21 cellular contexts compared by ENCODE assay signal in the genomic region with DNA sequence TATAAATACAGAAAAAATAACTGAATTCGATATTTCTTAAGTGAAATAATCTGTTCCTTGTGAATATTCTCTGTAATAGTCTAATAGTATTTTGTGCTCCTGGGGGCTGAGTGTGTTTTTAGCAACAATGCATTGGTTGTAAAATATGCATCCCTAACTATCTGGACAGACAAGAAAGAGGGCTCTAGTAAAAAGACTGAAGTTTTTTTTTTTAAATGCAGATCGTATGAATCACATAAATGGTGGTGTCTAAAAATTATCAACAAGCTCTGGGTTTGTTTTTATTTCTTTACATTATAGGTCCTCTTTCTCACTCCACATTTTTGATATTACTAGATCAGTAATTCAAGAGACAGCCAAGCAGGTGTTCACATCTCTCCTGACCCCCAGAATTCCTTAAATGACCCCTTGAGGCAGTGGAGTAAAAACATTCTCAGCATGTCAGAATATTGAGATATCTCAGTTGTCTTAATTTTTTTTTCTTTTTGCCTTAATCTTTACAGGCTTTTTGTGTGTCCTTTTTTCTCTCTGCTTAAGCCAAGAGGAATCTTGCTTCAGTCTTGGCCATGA. TPM values are rescaled to one million over a fixed set of nuclear protein-coding genes. Genes with fewer than 3 reads are reported as not detected.
DNase-seq lines count a peak whose midpoint lies in the region; ATAC-seq and TF ChIP-seq lines count a peak whose summit lies in the region.
"Had no signal": no experiment of that assay in that cellular context is flagged by ENCODE, and none has a peak within 500 bp of the region (broad histone marks: within the 10 kb centered on the region; RNA-seq: fewer than 3 reads in every experiment).

No MANE protein-coding gene starts in this region.

- H3K4me3 ChIP-seq in vagina = no peak overlapping the region
- H3K4me3 ChIP-seq in tibial artery = no peak overlapping the region
- H3K4me3 ChIP-seq in foreskin fibroblast (ENCODE audit: low read depth in 1 of 2, low read length in 2 of 2) = no peak overlapping the region

- H3K27me3 ChIP-seq in vagina = no peaks in the 10 kb centered on the region
- H3K27me3 ChIP-seq in tibial artery = no peaks in the 10 kb centered on the region

- TF ChIP-seq CTCF in VCaP (conservative IDR thresholded peaks at IDR 0.05) = no peak
- no peak for TF ChIP-seq CTCF in vagina (IDR thresholded peaks at IDR 0.05)
- TF ChIP-seq CTCF in tibial artery (IDR thresholded peaks at IDR 0.05) = no peak
- no peak for TF ChIP-seq CTCF in foreskin fibroblast (IDR thresholded peaks at IDR 0.05; ENCODE audit: low read depth, low read length)

- H3K36me3 Mint-ChIP-seq in activated naive CD4-positive, alpha-beta T cell treated with anti-CD3 and anti-CD28 coated beads, Interleukin-2, amount 50 U/mL, for 24 hours = peaks cover 46% of the 10 kb centered on the region
- peaks cover 76% of the 10 kb centered on the region for H3K36me3 Mint-ChIP-seq in activated naive CD4-positive, alpha-beta T cell treated with anti-CD3 and anti-CD28 coated beads for 36 hours (ENCODE audit: low read depth)
- H3K36me3 Mint-ChIP-seq in naive B cell = peaks cover 51 to 60% of the 10 kb centered on the region in 2 donors

- intact Hi-C loops in activated naive CD4-positive, alpha-beta T cell treated with anti-CD3 and anti-CD28 coated beads for 36 hours (cut with micrococcal nuclease) = loop anchor here (2.0 kb wide), 1 partner anchor 15 kb away; no protein-coding TSS in a partner anchor
- intact Hi-C loops in vagina (cut with DNase I) (no loop called here), tibial artery (cut with DNase I; ENCODE audit: low total_unique reads) (no loop called here)

- peaks cover 76% of the 10 kb centered on the region for H3K4me1 Mint-ChIP-seq in activated naive CD4-positive, alpha-beta T cell treated with anti-CD3 and anti-CD28 coated beads, Interleukin-2, amount 50 U/mL, for 24 hours
- H3K4me1 Mint-ChIP-seq in activated naive CD4-positive, alpha-beta T cell treated with anti-CD3 and anti-CD28 coated beads for 36 hours (ENCODE audit: low read depth) = peaks cover 62% of the 10 kb centered on the region
- peaks cover 57 to 89% (median 69%) of the 10 kb centered on the region in 3 donors for H3K4me1 Mint-ChIP-seq in naive B cell

- no peaks in the 10 kb centered on the region for H3K9me3 ChIP-seq in vagina
- H3K9me3 ChIP-seq in tibial artery = no peaks in the 10 kb centered on the region

- peak overlapping the region; percentile 7 for H3K4me3 Mint-ChIP-seq in activated naive CD4-positive, alpha-beta T cell treated with anti-CD3 and anti-CD28 coated beads, Interleukin-2, amount 50 U/mL, for 24 hours
- no peak overlapping the region for H3K4me3 Mint-ChIP-seq in activated naive CD4-positive, alpha-beta T cell treated with anti-CD3 and anti-CD28 coated beads for 36 hours
- H3K4me3 Mint-ChIP-seq in naive B cell = peak overlapping the region in 1 of 8 donors; percentile 55

- DNase-seq in activated naive CD4-positive, alpha-beta T cell treated with anti-CD3 and anti-CD28 coated beads for 36 hours = no peak
- DNase-seq in naive B cell = no peak
- DNase-seq in vagina (ENCODE audit: extremely low spot score in 2 of 2) = no peak
- no peak for DNase-seq in tibial artery
- DNase-seq in foreskin fibroblast = no peak
- DNase-seq in NCI-H146 (lab: John Stamatoyannopoulos, UW) = no peak
- DNase-seq: AML-193; CD4-positive, alpha-beta memory T cell; DMS79 treated with DMSO at 0.1 percent for 48 hours; GF-D8; Kasumi-1; NCI-H1417; NCI-H2029; NCI-H2171 treated with DMSO at 0.1 percent for 48 hours; NCI-H510A; NCI-H82; Right ventricle myocardium superior had no signal

- no peak for TF ChIP-seq POLR2A in vagina (IDR thresholded peaks at IDR 0.05)

- H3K4me1 ChIP-seq in vagina (peaks cover 38% of the 10 kb centered on the region), tibial artery (peaks cover 0 to 32% (median 6%) of the 10 kb centered on the region in 4 donors)

- no peaks in the 10 kb centered on the region for H3K9me3 Mint-ChIP-seq in activated naive CD4-positive, alpha-beta T cell treated with anti-CD3 and anti-CD28 coated beads, Interleukin-2, amount 50 U/mL, for 24 hours
- H3K9me3 Mint-ChIP-seq in activated naive CD4-positive, alpha-beta T cell treated with anti-CD3 and anti-CD28 coated beads for 36 hours = no peaks in the 10 kb centered on the region
- H3K9me3 Mint-ChIP-seq in naive B cell = peaks cover 0 to 13% (median 8%) of the 10 kb centered on the region in 7 donors

- H3K27ac Mint-ChIP-seq in activated naive CD4-positive, alpha-beta T cell treated with anti-CD3 and anti-CD28 coated beads, Interleukin-2, amount 50 U/mL, for 24 hours = no peak overlapping the region
- H3K27ac Mint-ChIP-seq in activated naive CD4-positive, alpha-beta T cell treated with anti-CD3 and anti-CD28 coated beads for 36 hours = no peak overlapping the region
- H3K27ac Mint-ChIP-seq in naive B cell = peak overlapping the region in 5 of 6 donors; percentile 41 to 89 (median 83)

- CTCF ChIA-PET in activated naive CD4-positive, alpha-beta T cell treated with anti-CD3 and anti-CD28 coated beads for 36 hours (lab: Charles Lee) = interaction anchor here (0.7 kb wide), 1 partner anchor 14 kb away, joined by 4 read pairs; no protein-coding TSS in a partner anchor

- H3K36me3 ChIP-seq in vagina = no peaks in the 10 kb centered on the region
- H3K36me3 ChIP-seq in tibial artery = peaks cover 0 to 7% (median 0%) of the 10 kb centered on the region in 3 donors

- ATAC-seq in naive B cell (ENCODE audit: low read depth in 2 of 2) = no peak
- ATAC-seq: HCT116, HepG2 had no signal

- H3K27me3 Mint-ChIP-seq in activated naive CD4-positive, alpha-beta T cell treated with anti-CD3 and anti-CD28 coated beads, Interleukin-2, amount 50 U/mL, for 24 hours = no peaks in the 10 kb centered on the region
- H3K27me3 Mint-ChIP-seq in activated naive CD4-positive, alpha-beta T cell treated with anti-CD3 and anti-CD28 coated beads for 36 hours (ENCODE audit: low read depth) = no peaks in the 10 kb centered on the region
- no peaks in the 10 kb centered on the region for H3K27me3 Mint-ChIP-seq in naive B cell
- H3K27me3 Mint-ChIP-seq: CD4-positive, alpha-beta memory T cell had no signal

- H3K27ac ChIP-seq in VCaP (peak overlapping the region; percentile 26; the same call in 1 of the 2 replicates), vagina (peak overlapping the region; percentile 17), tibial artery (no peak overlapping the region)

RNA-seq across cellular contexts. Expression of a gene that starts 18.2 kb away (rescaled TPM):
- 10 to 100 TPM; 86.3 to 87.1 TPM for total RNA-seq in activated naive CD4-positive, alpha-beta T cell treated with anti-CD3 and anti-CD28 coated beads for 36 hours
- 100 to 1,000 TPM in 5 of 6 donors, 10 to 100 TPM in 1; 68.6 to 165 (median 122) TPM for polyA plus RNA-seq in naive B cell (ENCODE audit: low read depth in 6 of 6)
- total RNA-seq in vagina = 75.9 TPM

Comparison
In these comparisons a context has a peak if more than half of its experiments do, and no peak if none do; other contexts are left out.
1. H3K27ac Mint-ChIP-seq: peak in naive B cell (5 of 6); none in activated naive CD4-positive, alpha-beta T cell treated with anti-CD3 and anti-CD28 coated beads, Interleukin-2, amount 50 U/mL, for 24 hours (single experiment) and activated naive CD4-positive, alpha-beta T cell treated with anti-CD3 and anti-CD28 coated beads for 36 hours (single experiment).
2. H3K27ac ChIP-seq: peak in VCaP (single experiment) and vagina (single experiment); none in tibial artery (0 of 2).